Comparison of ENCODE assay signal across 9 cellular contexts in genomic region chr14:64541971-64542838, GRCh38. TPM values are rescaled to one million over a fixed set of nuclear protein-coding genes. Genes with fewer than 3 reads are reported as not detected.
DNase-seq lines count a peak whose midpoint lies in the region; ATAC-seq, FAIRE-seq and TF ChIP-seq lines count a peak whose summit lies in the region.
"Had no signal": no experiment of that assay in that cellular context is flagged by ENCODE, and none has a peak within 500 bp of the region (broad histone marks: within the 10 kb centered on the region; RNA-seq: fewer than 3 reads in every experiment).

No MANE protein-coding gene starts in this region.

- TF ChIP-seq POLR2A in GM12878 (IDR thresholded peaks at IDR 0.05; ENCODE audit: low read depth, low read length) = no peak

- peak overlapping the region; percentile 90 for H3K4me3 Mint-ChIP-seq in activated CD4-positive, alpha-beta T cell treated with anti-CD3 and anti-CD28 coated beads, Interleukin-2, amount 10 ng/mL, durations not matched to agents 7 days and 5 days

- no peaks in the 10 kb centered on the region for H4K20me1 ChIP-seq in GM12878 (ENCODE audit: control insufficient read depth, insufficient read depth)

- H3K36me3 ChIP-seq in GM12878 (ENCODE audit: control insufficient read depth in 2 of 2, insufficient read depth in 2 of 2, low read length in 1 of 2) (no peaks in the 10 kb centered on the region), lung (ENCODE audit: control insufficient read depth in 2 of 2, insufficient read depth in 2 of 2, low read length in 2 of 2) (no peaks in the 10 kb centered on the region), tibial artery (no peaks in the 10 kb centered on the region)

- BruUV-seq in GM12878 (replicated peaks; lab: Mats Ljungman, UMichigan) = no TSS peak

- intact Hi-C loops in GM12878 (cut with micrococcal nuclease; ENCODE audit: unreplicated experiment) = loop anchor here (2.0 to 5.0 kb wide), 3 partner anchors 37 to 220 kb away; partner anchors contain the start of gene ZBTB1
- intact Hi-C loops in tibial artery (cut with DNase I; ENCODE audit: low total_unique reads) = loop anchor here (2.0 to 10.0 kb wide), 3 partner anchors 39 to 223 kb away; partner anchors contain the start of gene ZBTB25

- peaks cover 33% of the 10 kb centered on the region for H3K4me1 Mint-ChIP-seq in activated CD4-positive, alpha-beta T cell treated with anti-CD3 and anti-CD28 coated beads, Interleukin-2, amount 10 ng/mL, durations not matched to agents 7 days and 5 days

- POLR2A ChIA-PET in activated CD4-positive, alpha-beta T cell treated with anti-CD3 and anti-CD28 coated beads, Interleukin-2, amount 10 ng/mL, durations not matched to agents 7 days and 5 days (lab: Charles Lee) = no interaction called here
- POLR2A ChIA-PET in GM12878 (lab: Charles Lee) = no interaction called here

- no peak for TF ChIP-seq CTCF in GM12878 (IDR thresholded peaks at IDR 0.05 in 2 of 3, conservative IDR thresholded peaks at IDR 0.05 in 1 of 3; ENCODE audit: control insufficient read depth in 2 of 3, extremely low read depth in 1 of 3, insufficient read depth in 1 of 3, low read depth in 3 of 3, low read length in 3 of 3)
- TF ChIP-seq CTCF in lung (IDR thresholded peaks at IDR 0.05; ENCODE audit: control extremely low read depth, extremely low read depth) = no peak
- no peak for TF ChIP-seq CTCF in tibial artery (IDR thresholded peaks at IDR 0.05)

- H3K36me3 Mint-ChIP-seq in activated CD4-positive, alpha-beta T cell treated with anti-CD3 and anti-CD28 coated beads, Interleukin-2, amount 10 ng/mL, durations not matched to agents 7 days and 5 days (ENCODE audit: low read depth) = peaks cover 20% of the 10 kb centered on the region

- peaks cover 8% of the 10 kb centered on the region for H3K9me3 Mint-ChIP-seq in activated CD4-positive, alpha-beta T cell treated with anti-CD3 and anti-CD28 coated beads, Interleukin-2, amount 10 ng/mL, durations not matched to agents 7 days and 5 days

- no peak for TF ChIP-seq EP300 in GM12878 (IDR thresholded peaks at IDR 0.05; ENCODE audit: borderline replicate concordance in 1 of 2, control insufficient read depth in 1 of 2, low read depth in 2 of 2, low read length in 2 of 2)

- H3K27me3 Mint-ChIP-seq in activated CD4-positive, alpha-beta T cell treated with anti-CD3 and anti-CD28 coated beads, Interleukin-2, amount 10 ng/mL, durations not matched to agents 7 days and 5 days = peaks cover 50% of the 10 kb centered on the region

- no peak for DNase-seq in activated CD4-positive, alpha-beta T cell treated with anti-CD3 and anti-CD28 coated beads, Interleukin-2, amount 10 ng/mL, durations not matched to agents 7 days and 5 days
- no peak for DNase-seq in activated CD4-positive, alpha-beta T cell treated with anti-CD3 and anti-CD28 coated beads, Interleukin-2, amount 50 U/mL, for 4 hours
- DNase-seq in GM12878 (ENCODE audit: low read depth, low spot score) (no peak), lung (ENCODE audit: low spot score) (no peak), tibial artery (no peak), NCI-H526 (lab: John Stamatoyannopoulos, UW) (no peak)

- no peaks in the 10 kb centered on the region for H3K79me2 ChIP-seq in GM12878 (ENCODE audit: control insufficient read depth, insufficient read depth, low read length)

- in situ Hi-C loops in GM12878 (cut with MboI) = no loop called here

- H3K27ac ChIP-seq in GM12878 (ENCODE audit: control insufficient read depth, insufficient read depth) (no peak overlapping the region), lung (ENCODE audit: low read depth in 1 of 2, low read length in 1 of 2) (no peak overlapping the region), tibial artery (peak overlapping the region in 1 of 2 donors; percentile 68)
- H3K27ac ChIP-seq: C4-2B had no signal

- no peak for ATAC-seq in GM12878
- no peak for ATAC-seq in lung (ENCODE audit: insufficient read depth, low FRiP score)
- no peak for ATAC-seq in HG03565 (IDR thresholded peaks at IDR 0.05; ENCODE audit: unreplicated experiment)
- ATAC-seq in GM19351 (IDR thresholded peaks at IDR 0.05; ENCODE audit: unreplicated experiment) = no peak

- CTCF ChIA-PET in activated CD4-positive, alpha-beta T cell treated with anti-CD3 and anti-CD28 coated beads, Interleukin-2, amount 10 ng/mL, durations not matched to agents 7 days and 5 days (lab: Charles Lee) = interaction anchor here (0.6 to 2.2 kb wide), 5 partner anchors 9 to 94 kb away, joined by 3 to 5 read pairs (median 4); no protein-coding TSS in a partner anchor
- CTCF ChIA-PET in GM12878 (lab: Yijun Ruan, JAX) = interaction anchor here (1.4 to 2.0 kb wide), 3 partner anchors 13 to 95 kb away, joined by 3 to 9 read pairs (median 6); no protein-coding TSS in a partner anchor

- H3K4me3 ChIP-seq in GM12878 = no peak overlapping the region
- peak overlapping the region; percentile 2 for H3K4me3 ChIP-seq in lung
- peak overlapping the region; percentile 61 to 64 for H3K4me3 ChIP-seq in tibial artery

- peak overlapping the region; percentile 44 for H3K27ac Mint-ChIP-seq in activated CD4-positive, alpha-beta T cell treated with anti-CD3 and anti-CD28 coated beads, Interleukin-2, amount 10 ng/mL, durations not matched to agents 7 days and 5 days

- WGBS in GM12878 (ENCODE audit: insufficient coverage, insufficient replicate concordance, low lambda C conversion rate, missing lambda C conversion rate) = 85% methylated on average over 61 of the region's 61 CpGs
- 7 to 13% methylated on average over 61 of the region's 61 CpGs for WGBS in lung, 2 donors

- H3K9ac ChIP-seq in GM12878 (ENCODE audit: control insufficient read depth, insufficient read depth, low read length) = no peak overlapping the region

- peaks cover 15% of the 10 kb centered on the region; the same call in 2 of the 3 replicates for H3K9me3 ChIP-seq in GM12878 (replicated peaks; ENCODE audit: control insufficient read depth, insufficient read depth, low read length)
- H3K9me3 ChIP-seq in lung (ENCODE audit: control insufficient read depth in 2 of 2, insufficient read depth in 1 of 2, low read length in 1 of 2) = peaks cover 0 to 11% of the 10 kb centered on the region in 2 donors
- no peaks in the 10 kb centered on the region for H3K9me3 ChIP-seq in tibial artery

- RAD21 ChIA-PET in GM12878 (lab: Charles Lee; ENCODE audit: unreplicated experiment) = no interaction called here

- peak overlapping the region; percentile 26; the same call in 1 of the 2 replicates for H3K4me2 ChIP-seq in GM12878 (ENCODE audit: control insufficient read depth, insufficient read depth)

- no peak overlapping the region for H2AFZ ChIP-seq in GM12878 (ENCODE audit: control insufficient read depth, low read depth, low read length)

- SMC1A ChIA-PET in GM12878 (lab: Charles Lee; ENCODE audit: uncharacterized antibody, unreplicated experiment) = interaction anchor here (1.2 kb wide), 2 partner anchors 19 to 47 kb away, joined by 3 to 7 read pairs; no protein-coding TSS in a partner anchor

- H3K4me1 ChIP-seq in GM12878 (ENCODE audit: control insufficient read depth, insufficient read depth, low read length) (peaks cover 4% of the 10 kb centered on the region; the same call in 1 of the 2 replicates), lung (ENCODE audit: control insufficient read depth in 2 of 2, insufficient read depth in 2 of 2, low read length in 2 of 2) (peaks cover 0 to 11% of the 10 kb centered on the region in 2 donors), tibial artery (peaks cover 0 to 33% (median 15%) of the 10 kb centered on the region in 4 donors)

- no peak for TF ChIP-seq RAD21 in GM12878 (IDR thresholded peaks at IDR 0.05; ENCODE audit: insufficient read depth, low read depth, low read length)

- H3K27me3 ChIP-seq in GM12878 (replicated peaks in 1 of 2; ENCODE audit: control insufficient read depth in 2 of 2, insufficient read depth in 2 of 2, low read length in 1 of 2) (peaks cover 6 to 9% of the 10 kb centered on the region in 2 experiments), lung (ENCODE audit: control insufficient read depth, insufficient read depth) (no peaks in the 10 kb centered on the region), tibial artery (no peaks in the 10 kb centered on the region)

- FAIRE-seq in GM12878 (lab: Jason Lieb, UNC) = no peak

RNA-seq across cellular contexts. Expression of gene HSPA2, which starts 1.7 kb away (rescaled TPM):
- total RNA-seq in activated CD4-positive, alpha-beta T cell treated with anti-CD3 and anti-CD28 coated beads, Interleukin-2, amount 10 ng/mL, durations not matched to agents 7 days and 5 days = 1 to 10 TPM; 2.2 to 2.4 TPM
- total RNA-seq in GM12878 (2013; cell fraction: nucleolus; rRNA removed) = 2.1 and 2.2 TPM in 2 replicates
- total RNA-seq in GM12878 (2014; rRNA removed) = 0.87 and 0.96 TPM in 2 replicates
- 0.37 and 0.54 TPM in 2 replicates for total RNA-seq in GM12878 (2014; rRNA removed; fragmentation: Illumina TruSeq; extraction: Trizol)
- total RNA-seq in GM12878 (2021) = 1.1 and 1.4 TPM in 2 replicates
- polyA plus RNA-seq in GM12878 (2011; ENCODE audit: low read depth) = not detected
- 0.26 TPM in 2 replicates for polyA plus RNA-seq in GM12878 (2011; rRNA removed)
- 0.31 and 0.52 TPM in 2 replicates for polyA plus RNA-seq in GM12878 (2011; cell fraction: cytosol; rRNA removed)
- polyA plus RNA-seq in GM12878 (2011; cell fraction: nucleus; rRNA removed) = 0.58 and 0.70 TPM in 2 replicates
- polyA plus RNA-seq in GM12878 (2012) = 0.57 and 0.76 TPM in 2 replicates
- polyA plus RNA-seq in GM12878 (2014; fragmentation: Illumina TruSeq; extraction: Trizol) = 0.25 and 0.28 TPM in 2 replicates
- under 1 TPM; 0.02 to 0.03 TPM for polyA plus RNA-seq in GM12878 (2014; fragmentation: Nextera tagmentation; extraction: Ambion mirVana)
- 0.65 and 0.77 TPM in 2 replicates for polyA plus RNA-seq in GM12878 (2014; rRNA removed)
- 1 to 10 TPM; 1.0 to 1.2 TPM for polyA plus RNA-seq in GM12878 (2016; fragmentation: Nextera tagmentation; extraction: Ambion mirVana)
- 0.88 TPM in 2 replicates for polyA minus RNA-seq in GM12878 (2011; rRNA and poly(A)+ RNA removed)
- not detected in 2 replicates for polyA minus RNA-seq in GM12878 (2011; cell fraction: cytosol; rRNA and poly(A)+ RNA removed)
- 1.7 and 2.5 TPM in 2 replicates for polyA minus RNA-seq in GM12878 (2011; cell fraction: nucleus; rRNA and poly(A)+ RNA removed)
- total RNA-seq in lung = 10 to 100 TPM; 11.5 to 20.5 TPM
- 10 to 100 TPM in 1 of 2 donors, 1 to 10 TPM in 1; 6.9 to 11.3 TPM for polyA plus RNA-seq in lung

RNA-seq across cellular contexts. Expression of gene PPP1R36, which starts 7.6 kb away (rescaled TPM):
- total RNA-seq in activated CD4-positive, alpha-beta T cell treated with anti-CD3 and anti-CD28 coated beads, Interleukin-2, amount 10 ng/mL, durations not matched to agents 7 days and 5 days = under 1 TPM in 1 of 2 experiments, not detected in 1; 0.50 TPM
- not detected in 2 replicates for total RNA-seq in GM12878 (2013; cell fraction: nucleolus; rRNA removed)
- not detected in 2 replicates for total RNA-seq in GM12878 (2014; rRNA removed)
- 0.13 TPM in 1 of 2 replicates, not detected in the other for total RNA-seq in GM12878 (2014; rRNA removed; fragmentation: Illumina TruSeq; extraction: Trizol)
- not detected in 2 replicates for total RNA-seq in GM12878 (2021)
- not detected for polyA plus RNA-seq in GM12878 (2011; ENCODE audit: low read depth)
- polyA plus RNA-seq in GM12878 (2011; rRNA removed) = 0.12 and 0.14 TPM in 2 replicates
- 0.05 TPM in 1 of 2 replicates, not detected in the other for polyA plus RNA-seq in GM12878 (2011; cell fraction: cytosol; rRNA removed)
- not detected in 2 replicates for polyA plus RNA-seq in GM12878 (2011; cell fraction: nucleus; rRNA removed)
- 0.13 TPM in 1 of 2 replicates, not detected in the other for polyA plus RNA-seq in GM12878 (2012)
- not detected in 2 replicates for polyA plus RNA-seq in GM12878 (2014; fragmentation: Illumina TruSeq; extraction: Trizol)
- not detected for polyA plus RNA-seq in GM12878 (2014; fragmentation: Nextera tagmentation; extraction: Ambion mirVana)
- not detected in 2 replicates for polyA plus RNA-seq in GM12878 (2014; rRNA removed)
- polyA plus RNA-seq in GM12878 (2016; fragmentation: Nextera tagmentation; extraction: Ambion mirVana) = not detected
- not detected in 2 replicates for polyA minus RNA-seq in GM12878 (2011; rRNA and poly(A)+ RNA removed)
- polyA minus RNA-seq in GM12878 (2011; cell fraction: cytosol; rRNA and poly(A)+ RNA removed) = not detected in 2 replicates
- polyA minus RNA-seq in GM12878 (2011; cell fraction: nucleus; rRNA and poly(A)+ RNA removed) = not detected in 2 replicates
- 1 to 10 TPM; 2.3 to 3.1 TPM for total RNA-seq in lung
- 1 to 10 TPM; 1.2 to 1.6 TPM for polyA plus RNA-seq in lung

RNA-seq across cellular contexts. Expression of gene ZBTB1, which starts 37.6 kb away (rescaled TPM):
- total RNA-seq in activated CD4-positive, alpha-beta T cell treated with anti-CD3 and anti-CD28 coated beads, Interleukin-2, amount 10 ng/mL, durations not matched to agents 7 days and 5 days = 10 to 100 TPM; 66.7 to 71.1 TPM
- 147 and 173 TPM in 2 replicates for total RNA-seq in GM12878 (2013; cell fraction: nucleolus; rRNA removed)
- total RNA-seq in GM12878 (2014; rRNA removed) (29.1 and 34.2 TPM in 2 replicates), GM12878 (2014; rRNA removed; fragmentation: Illumina TruSeq; extraction: Trizol) (53.8 and 53.9 TPM in 2 replicates), GM12878 (2021) (49.1 and 49.3 TPM in 2 replicates), lung (10 to 100 TPM; 33.5 to 65.5 TPM)
- 32.0 TPM for polyA plus RNA-seq in GM12878 (2011; ENCODE audit: low read depth)
- polyA plus RNA-seq in GM12878 (2011; rRNA removed) (127 and 195 TPM in 2 replicates), GM12878 (2014; fragmentation: Illumina TruSeq; extraction: Trizol) (58.9 and 83.2 TPM in 2 replicates), GM12878 (2014; fragmentation: Nextera tagmentation; extraction: Ambion mirVana) (10 to 100 TPM; 12.3 to 18.0 TPM), GM12878 (2014; rRNA removed) (35.5 and 42.6 TPM in 2 replicates), GM12878 (2016; fragmentation: Nextera tagmentation; extraction: Ambion mirVana) (10 to 100 TPM; 36.2 to 37.5 TPM), lung (10 to 100 TPM; 13.4 to 16.4 TPM)
- polyA plus RNA-seq in GM12878 (2011; cell fraction: cytosol; rRNA removed) = 47.0 and 69.2 TPM in 2 replicates
- 97.0 and 105 TPM in 2 replicates for polyA plus RNA-seq in GM12878 (2011; cell fraction: nucleus; rRNA removed)
- polyA plus RNA-seq in GM12878 (2012) = 47.7 and 64.3 TPM in 2 replicates
- polyA minus RNA-seq in GM12878 (2011; rRNA and poly(A)+ RNA removed) = 78.9 and 97.3 TPM in 2 replicates
- polyA minus RNA-seq in GM12878 (2011; cell fraction: cytosol; rRNA and poly(A)+ RNA removed) = 29.5 and 39.5 TPM in 2 replicates
- 23.2 and 32.1 TPM in 2 replicates for polyA minus RNA-seq in GM12878 (2011; cell fraction: nucleus; rRNA and poly(A)+ RNA removed)

RNA-seq across cellular contexts. Expression of gene ZBTB25, which starts 38.6 kb away (rescaled TPM):
- total RNA-seq in activated CD4-positive, alpha-beta T cell treated with anti-CD3 and anti-CD28 coated beads, Interleukin-2, amount 10 ng/mL, durations not matched to agents 7 days and 5 days = 10 to 100 TPM; 29.2 to 31.2 TPM
- 108 and 113 TPM in 2 replicates for total RNA-seq in GM12878 (2013; cell fraction: nucleolus; rRNA removed)
- total RNA-seq in GM12878 (2014; rRNA removed) (8.8 and 11.2 TPM in 2 replicates), GM12878 (2014; rRNA removed; fragmentation: Illumina TruSeq; extraction: Trizol) (9.6 and 10.0 TPM in 2 replicates), GM12878 (2021) (10.9 and 12.5 TPM in 2 replicates), lung (10 to 100 TPM; 14.0 to 15.4 TPM)
- polyA plus RNA-seq in GM12878 (2011; ENCODE audit: low read depth) = 10.1 TPM
- polyA plus RNA-seq in GM12878 (2011; rRNA removed) (33.9 and 34.0 TPM in 2 replicates), GM12878 (2014; fragmentation: Illumina TruSeq; extraction: Trizol) (9.8 and 10.7 TPM in 2 replicates), GM12878 (2014; fragmentation: Nextera tagmentation; extraction: Ambion mirVana) (1 to 10 TPM; 4.1 to 5.6 TPM), GM12878 (2014; rRNA removed) (7.0 and 7.8 TPM in 2 replicates), GM12878 (2016; fragmentation: Nextera tagmentation; extraction: Ambion mirVana) (10 to 100 TPM; 11.2 to 13.9 TPM), lung (1 to 10 TPM; 4.0 to 4.5 TPM)
- polyA plus RNA-seq in GM12878 (2011; cell fraction: cytosol; rRNA removed) = 19.6 and 27.1 TPM in 2 replicates
- 23.6 and 39.4 TPM in 2 replicates for polyA plus RNA-seq in GM12878 (2011; cell fraction: nucleus; rRNA removed)
- 13.1 and 19.6 TPM in 2 replicates for polyA plus RNA-seq in GM12878 (2012)
- polyA minus RNA-seq in GM12878 (2011; rRNA and poly(A)+ RNA removed) = 41.5 and 49.3 TPM in 2 replicates
- polyA minus RNA-seq in GM12878 (2011; cell fraction: cytosol; rRNA and poly(A)+ RNA removed) = 16.2 and 16.7 TPM in 2 replicates
- polyA minus RNA-seq in GM12878 (2011; cell fraction: nucleus; rRNA and poly(A)+ RNA removed) = 29.1 and 33.5 TPM in 2 replicates
